In the genomic region with DNA sequence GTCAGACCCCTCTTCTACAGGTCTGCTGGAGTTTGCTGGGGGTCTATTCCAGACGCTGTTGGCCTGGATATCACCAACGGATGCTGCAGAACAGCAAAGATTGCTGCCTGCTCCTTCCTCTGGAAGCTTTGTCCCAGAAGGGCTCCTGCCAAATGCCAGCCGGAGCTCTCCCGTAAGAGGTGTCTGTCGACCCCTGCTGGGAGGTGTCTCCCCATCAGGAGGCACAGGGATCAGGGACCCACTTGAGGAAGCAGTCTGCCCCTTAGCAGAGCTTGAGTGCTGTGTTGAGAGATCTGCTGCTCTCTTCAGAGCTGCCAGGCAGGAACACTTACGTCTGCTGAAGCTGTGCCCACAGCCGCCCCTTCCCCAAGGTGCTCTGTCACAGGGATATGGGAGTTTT, we compare ENCODE assay signal across 7 cellular contexts.
DNase-seq lines count a peak whose midpoint lies in the region; ATAC-seq and TF ChIP-seq lines count a peak whose summit lies in the region.
"Not testable (repeated sequence)": the region's sequence is repeated elsewhere in the genome, so short reads cannot be mapped to it uniquely, and the experiment has no call there.

No MANE protein-coding gene starts in this region.

- 64% methylated on average over 7 of the region's 7 CpGs for WGBS in heart right ventricle, 2 donors
- WGBS in right cardiac atrium: 64% methylated on average over 7 of the region's 7 CpGs

- intact Hi-C loops in Caco-2 (cut with micrococcal nuclease; ENCODE audit: unreplicated experiment) (loop anchor here (5.0 kb wide), 1 partner anchor 285 kb away; a partner anchor contains a TSS), heart right ventricle (cut with DNase I) (loop anchor here in 6 of 10 donors (5.0 to 10.0 kb wide), 2 partner anchors 285 to 287 kb away; a partner anchor contains a TSS), right cardiac atrium (cut with DNase I) (loop anchor here in 2 of 4 donors (10.0 kb wide), 2 partner anchors 287 to 733 kb away; a partner anchor contains a TSS), tibial artery (cut with DNase I; ENCODE audit: low total_unique reads) (loop anchor here (10.0 kb wide), 1 partner anchor 287 kb away; a partner anchor contains a TSS)

- H3K4me1 Mint-ChIP-seq in Caco-2 (ENCODE audit: low read depth, unreplicated experiment): not testable (repeated sequence)

- peak in 1 of 2 experiments; percentile 42 for DNase-seq in Caco-2
- DNase-seq in ELF-1 (ENCODE audit: low read depth, low spot score): peak; percentile 4
- peak; percentile 39 for DNase-seq in NCI-H524 treated with DMSO at 0.1 percent for 48 hours (lab: John Stamatoyannopoulos, UW)
- not testable (repeated sequence) for DNase-seq in brain microvascular endothelial cell, tibial artery
- DNase-seq in heart right ventricle: peak in 1 of 2 donors; percentile 26
- DNase-seq in right cardiac atrium: peak in 2 of 3 donors; percentile 62 to 68

- H3K4me3 Mint-ChIP-seq in Caco-2 (ENCODE audit: unreplicated experiment): not testable (repeated sequence)

- H3K27me3 ChIP-seq in Caco-2 (replicated peaks; ENCODE audit: control insufficient read depth, insufficient read depth, low read length); brain microvascular endothelial cell (replicated peaks); heart right ventricle; right cardiac atrium (ENCODE audit: control insufficient read depth, insufficient read depth); tibial artery: not testable (repeated sequence)

- H3K27me3 Mint-ChIP-seq in Caco-2 (ENCODE audit: insufficient read depth, unreplicated experiment): peaks cover 26% of the 10 kb centered on the region

- not testable (repeated sequence) for BruUV-seq in Caco-2 (replicated peaks; lab: Mats Ljungman, UMichigan)

- TF ChIP-seq CTCF in Caco-2 (IDR thresholded peaks at IDR 0.05; ENCODE audit: insufficient read depth in 1 of 2, low read depth in 1 of 2, low read length in 1 of 2, severe bottlenecking in 1 of 2, unreplicated experiment in 1 of 2) (peak; percentile 18 to 56), brain microvascular endothelial cell (IDR thresholded peaks at IDR 0.05; ENCODE audit: low read depth, low read length, missing control alignments) (peak; percentile 6), heart right ventricle (IDR thresholded peaks at IDR 0.05) (peak in 7 of 9 donors; percentile 18 to 56 (median 44))
- TF ChIP-seq CTCF in tibial artery (IDR thresholded peaks at IDR 0.05): not testable (repeated sequence)

- H3K27ac ChIP-seq in brain microvascular endothelial cell; heart right ventricle; right cardiac atrium (ENCODE audit: low read length): not testable (repeated sequence)
- peak overlapping the region; percentile 14 to 69 for H3K27ac ChIP-seq in tibial artery

- not testable (repeated sequence) for H3K4me3 ChIP-seq in Caco-2 (ENCODE audit: low read depth, low read length); brain microvascular endothelial cell (ENCODE audit: low read depth, low read length); heart right ventricle; right cardiac atrium (ENCODE audit: low read length); tibial artery

- in situ Hi-C loops in brain microvascular endothelial cell (cut with HindIII; ENCODE audit: low pct_ligation_motif_present, low sequenced_read_pairs): not testable (repeated sequence)

- H3K36me3 Mint-ChIP-seq in Caco-2 (ENCODE audit: insufficient read depth, unreplicated experiment): not testable (repeated sequence)

- POLR2A ChIA-PET in Caco-2 (lab: Charles Lee): not testable (repeated sequence)

- CTCF ChIA-PET in Caco-2 (lab: Charles Lee): interaction anchor here (1.0 kb wide), 1 partner anchor 283 kb away, joined by 3 read pairs; no protein-coding TSS in a partner anchor

- H3K36me3 ChIP-seq in Caco-2 (ENCODE audit: control insufficient read depth, insufficient read depth, low read length); brain microvascular endothelial cell (replicated peaks); heart right ventricle; tibial artery: not testable (repeated sequence)

- not testable (repeated sequence) for H3K27ac Mint-ChIP-seq in Caco-2 (ENCODE audit: unreplicated experiment)

- not testable (repeated sequence) for H3K9me3 ChIP-seq in Caco-2; right cardiac atrium (ENCODE audit: control insufficient read depth, low read length); tibial artery
- H3K9me3 ChIP-seq in heart right ventricle: peaks cover 0 to 13% (median 0%) of the 10 kb centered on the region in 11 donors

- H3K4me1 ChIP-seq in Caco-2; heart right ventricle; right cardiac atrium (ENCODE audit: control insufficient read depth, insufficient read depth, low read length): not testable (repeated sequence)
- peaks cover 0 to 54% (median 19%) of the 10 kb centered on the region in 4 donors for H3K4me1 ChIP-seq in tibial artery

- not testable (repeated sequence) for H3K9me3 Mint-ChIP-seq in Caco-2 (ENCODE audit: unreplicated experiment)

- not testable (repeated sequence) for ATAC-seq in heart right ventricle, right cardiac atrium
